ENCODE assay signal across 1 cellular context in the genomic region with DNA sequence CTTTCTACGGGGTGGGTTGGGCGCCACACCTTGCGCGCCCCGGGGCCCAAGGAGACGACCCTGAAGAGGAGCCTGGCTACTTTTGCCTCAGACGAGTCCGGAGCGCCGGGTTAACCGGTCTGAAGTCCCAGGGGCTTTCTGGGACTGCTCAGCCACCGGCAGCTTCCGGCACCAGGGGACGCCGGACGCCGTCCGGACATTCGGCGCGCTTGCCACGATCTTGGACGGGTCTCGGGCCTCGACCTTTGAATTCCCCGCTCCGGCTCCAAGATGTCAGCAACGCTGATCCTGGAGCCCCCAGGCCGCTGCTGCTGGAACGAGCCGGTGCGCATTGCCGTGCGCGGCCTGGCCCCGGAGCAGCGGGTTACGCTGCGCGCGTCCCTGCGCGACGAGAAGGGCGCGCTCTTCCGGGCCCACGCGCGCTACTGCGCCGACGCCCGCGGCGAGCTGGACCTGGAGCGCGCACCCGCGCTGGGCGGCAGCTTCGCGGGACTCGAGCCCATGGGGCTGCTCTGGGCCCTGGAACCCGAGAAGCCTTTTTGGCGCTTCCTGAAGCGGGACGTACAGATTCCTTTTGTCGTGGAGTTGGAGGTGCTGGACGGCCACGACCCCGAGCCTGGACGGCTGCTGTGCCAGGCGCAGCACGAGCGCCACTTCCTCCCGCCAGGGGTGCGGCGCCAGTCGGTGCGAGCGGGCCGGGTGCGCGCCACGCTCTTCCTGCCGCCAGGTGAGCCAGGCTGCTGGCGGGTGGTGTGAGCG.
TF ChIP-seq lines count a peak whose summit lies in the region.

A gene with protein sequence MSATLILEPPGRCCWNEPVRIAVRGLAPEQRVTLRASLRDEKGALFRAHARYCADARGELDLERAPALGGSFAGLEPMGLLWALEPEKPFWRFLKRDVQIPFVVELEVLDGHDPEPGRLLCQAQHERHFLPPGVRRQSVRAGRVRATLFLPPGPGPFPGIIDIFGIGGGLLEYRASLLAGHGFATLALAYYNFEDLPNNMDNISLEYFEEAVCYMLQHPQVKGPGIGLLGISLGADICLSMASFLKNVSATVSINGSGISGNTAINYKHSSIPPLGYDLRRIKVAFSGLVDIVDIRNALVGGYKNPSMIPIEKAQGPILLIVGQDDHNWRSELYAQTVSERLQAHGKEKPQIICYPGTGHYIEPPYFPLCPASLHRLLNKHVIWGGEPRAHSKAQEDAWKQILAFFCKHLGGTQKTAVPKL (plus strand): TSS at position 184 of the 759 bp plus-strand sequence. CDS start 87 bp downstream, at position 271.

TF ChIP-seq in endothelial cell of umbilical vein, 7 proteins besides CTCF, POLR2A, EP300 and RAD21:
- TF ChIP-seq, protein P1, sequence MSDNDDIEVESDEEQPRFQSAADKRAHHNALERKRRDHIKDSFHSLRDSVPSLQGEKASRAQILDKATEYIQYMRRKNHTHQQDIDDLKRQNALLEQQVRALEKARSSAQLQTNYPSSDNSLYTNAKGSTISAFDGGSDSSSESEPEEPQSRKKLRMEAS (IDR thresholded peaks at IDR 0.05; ENCODE audit: insufficient read depth, insufficient read length) = no peak
- TF ChIP-seq POLR2AphosphoS5 (IDR thresholded peaks at IDR 0.05; ENCODE audit: insufficient read depth, low read depth, low read length) (no peak), JUN (IDR thresholded peaks at IDR 0.05; ENCODE audit: borderline replicate concordance, insufficient read depth, insufficient read length, low read depth) (no peak), GATA2 (IDR thresholded peaks at IDR 0.05; ENCODE audit: insufficient read depth, insufficient read length, low read depth, low read length) (no peak), FOS (IDR thresholded peaks at IDR 0.05; ENCODE audit: borderline replicate concordance, insufficient read depth, low read length) (no peak), EZH2 (IDR thresholded peaks at IDR 0.05; ENCODE audit: borderline replicate concordance, low read depth, low read length, severe bottlenecking) (no peak), MYC (IDR thresholded peaks at IDR 0.05; ENCODE audit: low read depth, low read length) (no peak)
